ENCODE assay signal across 17 cellular contexts in genomic region chr14:52412426-52412825, GRCh38.
"Had no signal": no experiment of that assay in that cellular context is flagged by ENCODE, and none has a peak within 500 bp of the region (broad histone marks: within the 10 kb centered on the region; RNA-seq: fewer than 3 reads in every experiment).

No MANE protein-coding gene starts in this region.

- DNase-seq: activated CD4-positive, alpha-beta T cell treated with anti-CD3 and anti-CD28 coated beads, Interleukin-2, amount 50 U/mL, for 4 hours; activated CD8-positive, alpha-beta memory T cell treated with anti-CD3 and anti-CD28 coated beads, Interleukin-2, amount 10 ng/mL, durations not matched to agents 7 days and 5 days; activated gamma-delta T cell treated with Interleukin-2 at 50 U/mL for 16 hours; activated T-cell treated with anti-CD3 and anti-CD28 coated beads, Interleukin-2, amount 50 U/mL, for 1 hour; hippocampal formation; left lung; mammary epithelial cell; naive B cell; nucleus accumbens; posterior cingulate gyrus; retina; stimulated activated CD4-positive, alpha-beta T cell treated with anti-CD3 and anti-CD28 coated beads, Interleukin-2, amount 100 ng/mL, for 48 hours; T-cell; T-helper 9 cell; tibial artery had no signal

- H3K4me3 Mint-ChIP-seq: activated CD8-positive, alpha-beta memory T cell treated with anti-CD3 and anti-CD28 coated beads, Interleukin-2, amount 10 ng/mL, durations not matched to agents 7 days and 5 days; naive B cell; stimulated activated memory B cell treated with anti-CD40 and anti-IgM and Interleukin-4, amounts not matched to agents 10 μg/mL and 1 μg/mL and 100 μg/mL, for 72 hours; T-cell had no signal

- H3K4me1 Mint-ChIP-seq: naive B cell had no signal

- ATAC-seq: activated CD4-positive, CD25-positive, alpha-beta regulatory T cell treated with anti-CD3 and anti-CD28 coated beads, Interleukin-2, amount 50 U/mL, for 24 hours; activated CD8-positive, alpha-beta memory T cell treated with anti-CD3 and anti-CD28 coated beads, Interleukin-2, amount 10 ng/mL, durations not matched to agents 7 days and 5 days; left lung; stimulated activated memory B cell treated with anti-CD40 and anti-IgM and Interleukin-4, amounts not matched to agents 10 μg/mL and 1 μg/mL and 100 μg/mL, for 72 hours; T-cell had no signal

- H3K9me3 Mint-ChIP-seq: naive B cell; stimulated activated memory B cell treated with anti-CD40 and anti-IgM and Interleukin-4, amounts not matched to agents 10 μg/mL and 1 μg/mL and 100 μg/mL, for 72 hours; T-cell had no signal

- H3K27ac Mint-ChIP-seq: stimulated activated memory B cell treated with anti-CD40 and anti-IgM and Interleukin-4, amounts not matched to agents 10 μg/mL and 1 μg/mL and 100 μg/mL, for 72 hours; T-cell had no signal

- H3K27ac ChIP-seq: left lung had no signal

- H3K4me3 ChIP-seq: left lung, tibial artery had no signal

- H3K27me3 Mint-ChIP-seq: activated CD8-positive, alpha-beta memory T cell treated with anti-CD3 and anti-CD28 coated beads, Interleukin-2, amount 10 ng/mL, durations not matched to agents 7 days and 5 days; naive B cell; stimulated activated memory B cell treated with anti-CD40 and anti-IgM and Interleukin-4, amounts not matched to agents 10 μg/mL and 1 μg/mL and 100 μg/mL, for 72 hours; T-cell had no signal

- H3K36me3 Mint-ChIP-seq: naive B cell; stimulated activated memory B cell treated with anti-CD40 and anti-IgM and Interleukin-4, amounts not matched to agents 10 μg/mL and 1 μg/mL and 100 μg/mL, for 72 hours; T-cell had no signal
